ENCODE assay signal across 1 cellular context in the genomic region with DNA sequence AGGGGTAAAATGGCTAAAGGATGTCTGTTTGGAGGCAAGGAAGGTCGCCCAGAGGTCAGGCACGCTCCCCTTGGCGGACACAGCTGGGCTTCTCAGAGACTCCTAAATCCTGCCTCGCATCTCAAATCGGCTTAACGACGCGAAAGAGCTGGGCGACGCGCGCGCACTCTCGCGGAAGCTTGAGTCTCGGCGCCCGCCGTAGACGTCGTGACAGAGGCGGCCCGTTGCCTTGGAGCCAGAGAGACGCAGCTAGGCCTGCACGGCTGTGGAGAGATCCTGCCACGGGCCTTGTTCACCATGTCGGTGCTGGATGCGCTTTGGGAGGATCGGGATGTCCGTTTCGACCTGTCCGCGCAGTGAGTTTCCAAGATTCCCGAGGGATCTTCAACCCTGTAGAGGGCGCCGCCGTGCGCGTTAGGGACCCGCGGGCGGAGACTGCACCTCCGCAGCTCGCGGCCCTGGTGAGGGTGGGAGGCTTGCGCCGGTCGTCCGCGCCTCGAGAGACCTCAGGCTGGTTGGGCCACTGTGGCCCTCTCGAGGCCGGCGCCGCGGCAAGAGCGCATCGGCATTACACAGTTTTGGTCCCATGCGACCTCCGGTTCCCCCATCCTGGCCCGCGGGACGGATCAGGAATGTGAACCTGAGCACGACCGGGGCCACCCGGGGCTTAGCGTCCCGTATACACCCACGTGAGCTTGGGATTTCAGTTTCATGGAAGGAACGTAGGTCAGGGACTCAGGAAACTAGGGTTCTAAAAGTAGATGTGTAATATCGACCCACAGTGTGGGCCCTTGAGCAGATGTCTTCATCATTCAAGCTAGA.
TF ChIP-seq lines count a peak whose summit lies in the region.

A gene (plus strand): TSS at position 238 of the 822 bp plus-strand sequence. CDS start 60 bp downstream, at position 298.

TF ChIP-seq in HepG2, 621 proteins besides CTCF, POLR2A, EP300 and RAD21 (continued from another document and continues in another):
- TF ChIP-seq, protein P1, sequence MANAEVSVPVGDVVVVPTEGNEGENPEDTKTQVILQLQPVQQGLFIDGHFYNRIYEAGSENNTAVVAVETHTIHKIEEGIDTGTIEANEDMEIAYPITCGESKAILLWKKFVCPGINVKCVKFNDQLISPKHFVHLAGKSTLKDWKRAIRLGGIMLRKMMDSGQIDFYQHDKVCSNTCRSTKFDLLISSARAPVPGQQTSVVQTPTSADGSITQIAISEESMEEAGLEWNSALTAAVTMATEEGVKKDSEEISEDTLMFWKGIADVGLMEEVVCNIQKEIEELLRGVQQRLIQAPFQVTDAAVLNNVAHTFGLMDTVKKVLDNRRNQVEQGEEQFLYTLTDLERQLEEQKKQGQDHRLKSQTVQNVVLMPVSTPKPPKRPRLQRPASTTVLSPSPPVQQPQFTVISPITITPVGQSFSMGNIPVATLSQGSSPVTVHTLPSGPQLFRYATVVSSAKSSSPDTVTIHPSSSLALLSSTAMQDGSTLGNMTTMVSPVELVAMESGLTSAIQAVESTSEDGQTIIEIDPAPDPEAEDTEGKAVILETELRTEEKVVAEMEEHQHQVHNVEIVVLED (CRISPR knock-in tag; IDR thresholded peaks at IDR 0.05; ENCODE audit: borderline replicate concordance) = peak; percentile 82; the same call in 1 of the 2 replicates
- TF ChIP-seq, protein P2, sequence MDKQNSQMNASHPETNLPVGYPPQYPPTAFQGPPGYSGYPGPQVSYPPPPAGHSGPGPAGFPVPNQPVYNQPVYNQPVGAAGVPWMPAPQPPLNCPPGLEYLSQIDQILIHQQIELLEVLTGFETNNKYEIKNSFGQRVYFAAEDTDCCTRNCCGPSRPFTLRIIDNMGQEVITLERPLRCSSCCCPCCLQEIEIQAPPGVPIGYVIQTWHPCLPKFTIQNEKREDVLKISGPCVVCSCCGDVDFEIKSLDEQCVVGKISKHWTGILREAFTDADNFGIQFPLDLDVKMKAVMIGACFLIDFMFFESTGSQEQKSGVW (CRISPR knock-in tag; IDR thresholded peaks at IDR 0.05; ENCODE audit: borderline replicate concordance) = no peak
- TF ChIP-seq SIX4 (CRISPR knock-in tag; IDR thresholded peaks at IDR 0.05) = no peak; the same call in 1 of the 2 replicates
- TF ChIP-seq, protein P3, sequence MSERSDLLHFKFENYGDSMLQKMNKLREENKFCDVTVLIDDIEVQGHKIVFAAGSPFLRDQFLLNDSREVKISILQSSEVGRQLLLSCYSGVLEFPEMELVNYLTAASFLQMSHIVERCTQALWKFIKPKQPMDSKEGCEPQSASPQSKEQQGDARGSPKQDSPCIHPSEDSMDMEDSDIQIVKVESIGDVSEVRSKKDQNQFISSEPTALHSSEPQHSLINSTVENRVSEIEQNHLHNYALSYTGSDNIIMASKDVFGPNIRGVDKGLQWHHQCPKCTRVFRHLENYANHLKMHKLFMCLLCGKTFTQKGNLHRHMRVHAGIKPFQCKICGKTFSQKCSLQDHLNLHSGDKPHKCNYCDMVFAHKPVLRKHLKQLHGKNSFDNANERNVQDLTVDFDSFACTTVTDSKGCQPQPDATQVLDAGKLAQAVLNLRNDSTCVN (CRISPR knock-in tag; IDR thresholded peaks at IDR 0.05; ENCODE audit: borderline replicate concordance) = peak; percentile 82; the same call in 1 of the 2 replicates
- TF ChIP-seq GABPB1 (CRISPR knock-in tag; IDR thresholded peaks at IDR 0.05) = peak; percentile 84
- TF ChIP-seq NR2F6 (IDR thresholded peaks at IDR 0.05) = no peak
- peak; percentile 51 for TF ChIP-seq NR2F6 (CRISPR knock-in tag; IDR thresholded peaks at IDR 0.05)
- no peak for TF ChIP-seq MAFF (IDR thresholded peaks at IDR 0.05; ENCODE audit: low read depth, low read length)
- TF ChIP-seq HDAC6 (IDR thresholded peaks at IDR 0.05; ENCODE audit: low read depth, low read length) = no peak
- peak; percentile 51; the same call in 1 of the 2 replicates for TF ChIP-seq ELF4 (CRISPR knock-in tag; IDR thresholded peaks at IDR 0.05; ENCODE audit: borderline replicate concordance)
- TF ChIP-seq, protein P4, sequence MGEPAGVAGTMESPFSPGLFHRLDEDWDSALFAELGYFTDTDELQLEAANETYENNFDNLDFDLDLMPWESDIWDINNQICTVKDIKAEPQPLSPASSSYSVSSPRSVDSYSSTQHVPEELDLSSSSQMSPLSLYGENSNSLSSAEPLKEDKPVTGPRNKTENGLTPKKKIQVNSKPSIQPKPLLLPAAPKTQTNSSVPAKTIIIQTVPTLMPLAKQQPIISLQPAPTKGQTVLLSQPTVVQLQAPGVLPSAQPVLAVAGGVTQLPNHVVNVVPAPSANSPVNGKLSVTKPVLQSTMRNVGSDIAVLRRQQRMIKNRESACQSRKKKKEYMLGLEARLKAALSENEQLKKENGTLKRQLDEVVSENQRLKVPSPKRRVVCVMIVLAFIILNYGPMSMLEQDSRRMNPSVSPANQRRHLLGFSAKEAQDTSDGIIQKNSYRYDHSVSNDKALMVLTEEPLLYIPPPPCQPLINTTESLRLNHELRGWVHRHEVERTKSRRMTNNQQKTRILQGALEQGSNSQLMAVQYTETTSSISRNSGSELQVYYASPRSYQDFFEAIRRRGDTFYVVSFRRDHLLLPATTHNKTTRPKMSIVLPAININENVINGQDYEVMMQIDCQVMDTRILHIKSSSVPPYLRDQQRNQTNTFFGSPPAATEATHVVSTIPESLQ (CRISPR knock-in tag; conservative IDR thresholded peaks at IDR 0.05) = 0 out of 2 replicates have a peak, but pooled peaks have one; percentile 31
- TF ChIP-seq NFKB2 (CRISPR knock-in tag; IDR thresholded peaks at IDR 0.05; ENCODE audit: borderline replicate concordance) = peak; percentile 98; the same call in 1 of the 2 replicates
- no peak for TF ChIP-seq CCAR2 (optimal IDR thresholded peaks at IDR 0.05; ENCODE audit: low read depth, low read length)
- 0 out of 2 replicates have a peak, but pooled peaks have one; percentile 77 for TF ChIP-seq KLF9 (CRISPR knock-in tag; IDR thresholded peaks at IDR 0.05; ENCODE audit: low read depth)
- TF ChIP-seq ZNF337 (CRISPR knock-in tag; IDR thresholded peaks at IDR 0.05; ENCODE audit: borderline replicate concordance, low read depth) = 0 out of 2 replicates have a peak, but pooled peaks have one; percentile 52
- TF ChIP-seq ZNF570 (CRISPR knock-in tag; IDR thresholded peaks at IDR 0.05; ENCODE audit: borderline replicate concordance) = no peak
- TF ChIP-seq, protein P5, sequence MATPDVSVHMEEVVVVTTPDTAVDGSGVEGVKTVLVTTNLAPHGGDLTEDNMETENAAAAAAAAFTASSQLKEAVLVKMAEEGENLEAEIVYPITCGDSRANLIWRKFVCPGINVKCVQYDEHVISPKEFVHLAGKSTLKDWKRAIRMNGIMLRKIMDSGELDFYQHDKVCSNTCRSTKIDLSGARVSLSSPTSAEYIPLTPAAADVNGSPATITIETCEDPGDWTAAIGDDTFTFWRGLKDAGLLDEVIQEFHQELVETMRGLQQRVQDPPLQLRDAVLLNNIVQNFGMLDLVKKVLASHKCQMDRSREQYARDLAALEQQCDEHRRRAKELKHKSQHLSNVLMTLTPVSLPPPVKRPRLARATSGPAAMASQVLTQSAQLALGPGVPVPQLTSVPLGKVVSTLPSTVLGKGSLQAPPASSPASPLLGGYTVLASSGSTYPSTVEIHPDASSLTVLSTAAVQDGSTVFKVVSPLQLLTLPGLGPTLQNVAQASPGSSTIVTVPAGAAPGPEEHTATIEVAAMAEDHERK (CRISPR knock-in tag; IDR thresholded peaks at IDR 0.05; ENCODE audit: low read depth) = no peak; the same call in 1 of the 2 replicates
- TF ChIP-seq PITX1 (CRISPR knock-in tag; IDR thresholded peaks at IDR 0.05) = peak; percentile 89
- TF ChIP-seq ZNF121 (CRISPR knock-in tag; IDR thresholded peaks at IDR 0.05) = peak; percentile 37; the same call in 1 of the 2 replicates
- no peak for TF ChIP-seq NCOA5 (CRISPR knock-in tag; IDR thresholded peaks at IDR 0.05)
- peak; percentile 79; the same call in 1 of the 2 replicates for TF ChIP-seq NR1H2 (CRISPR knock-in tag; IDR thresholded peaks at IDR 0.05; ENCODE audit: borderline replicate concordance, low read depth)
- TF ChIP-seq, protein P6, sequence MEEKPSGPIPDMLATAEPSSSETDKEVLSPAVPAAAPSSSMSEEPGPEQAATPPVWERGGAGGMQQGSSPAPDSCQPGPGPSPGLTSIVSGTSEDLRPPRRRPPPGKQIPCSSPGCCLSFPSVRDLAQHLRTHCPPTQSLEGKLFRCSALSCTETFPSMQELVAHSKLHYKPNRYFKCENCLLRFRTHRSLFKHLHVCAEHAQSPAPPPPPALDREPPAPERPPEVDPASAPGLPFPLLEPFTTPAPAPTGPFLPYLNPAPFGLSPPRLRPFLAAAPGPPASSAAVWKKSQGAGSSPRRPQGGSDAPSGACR (CRISPR knock-in tag; IDR thresholded peaks at IDR 0.05) = peak; percentile 77; the same call in 1 of the 2 replicates
- TF ChIP-seq, protein P7, sequence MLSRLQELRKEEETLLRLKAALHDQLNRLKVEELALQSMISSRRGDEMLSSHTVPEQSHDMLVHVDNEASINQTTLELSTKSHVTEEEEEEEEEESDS (CRISPR knock-in tag; IDR thresholded peaks at IDR 0.05; ENCODE audit: borderline replicate concordance) = peak; percentile 82; the same call in 1 of the 2 replicates
- peak; percentile 72; the same call in 1 of the 2 replicates for TF ChIP-seq ZNF674 (CRISPR knock-in tag; IDR thresholded peaks at IDR 0.05; ENCODE audit: low read depth)
- TF ChIP-seq ZNF7 (CRISPR knock-in tag; IDR thresholded peaks at IDR 0.05) = peak; percentile 45; the same call in 1 of the 2 replicates
- TF ChIP-seq, protein P8, sequence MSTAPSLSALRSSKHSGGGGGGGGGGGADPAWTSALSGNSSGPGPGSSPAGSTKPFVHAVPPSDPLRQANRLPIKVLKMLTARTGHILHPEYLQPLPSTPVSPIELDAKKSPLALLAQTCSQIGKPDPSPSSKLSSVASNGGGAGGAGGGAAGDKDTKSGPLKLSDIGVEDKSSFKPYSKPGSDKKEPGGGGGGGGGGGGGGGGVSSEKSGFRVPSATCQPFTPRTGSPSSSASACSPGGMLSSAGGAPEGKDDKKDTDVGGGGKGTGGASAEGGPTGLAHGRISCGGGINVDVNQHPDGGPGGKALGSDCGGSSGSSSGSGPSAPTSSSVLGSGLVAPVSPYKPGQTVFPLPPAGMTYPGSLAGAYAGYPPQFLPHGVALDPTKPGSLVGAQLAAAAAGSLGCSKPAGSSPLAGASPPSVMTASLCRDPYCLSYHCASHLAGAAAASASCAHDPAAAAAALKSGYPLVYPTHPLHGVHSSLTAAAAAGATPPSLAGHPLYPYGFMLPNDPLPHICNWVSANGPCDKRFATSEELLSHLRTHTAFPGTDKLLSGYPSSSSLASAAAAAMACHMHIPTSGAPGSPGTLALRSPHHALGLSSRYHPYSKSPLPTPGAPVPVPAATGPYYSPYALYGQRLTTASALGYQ (CRISPR knock-in tag; IDR thresholded peaks at IDR 0.05) = peak; percentile 47; the same call in 1 of the 2 replicates
- TF ChIP-seq HHEX (CRISPR knock-in tag; IDR thresholded peaks at IDR 0.05) = no peak
- peak; percentile 97 for TF ChIP-seq ARID2 (CRISPR knock-in tag; IDR thresholded peaks at IDR 0.05; ENCODE audit: borderline replicate concordance)
- peak; percentile 60 for TF ChIP-seq KDM4B (CRISPR knock-in tag; IDR thresholded peaks at IDR 0.05)
- no peak for TF ChIP-seq PLRG1 (conservative IDR thresholded peaks at IDR 0.05)
- TF ChIP-seq IRX3 (CRISPR knock-in tag; IDR thresholded peaks at IDR 0.05; ENCODE audit: borderline replicate concordance, low read depth) = peak; percentile 91; the same call in 1 of the 2 replicates
- TF ChIP-seq ZNF772 (CRISPR knock-in tag; IDR thresholded peaks at IDR 0.05) = peak; percentile 90
- TF ChIP-seq, protein P9, sequence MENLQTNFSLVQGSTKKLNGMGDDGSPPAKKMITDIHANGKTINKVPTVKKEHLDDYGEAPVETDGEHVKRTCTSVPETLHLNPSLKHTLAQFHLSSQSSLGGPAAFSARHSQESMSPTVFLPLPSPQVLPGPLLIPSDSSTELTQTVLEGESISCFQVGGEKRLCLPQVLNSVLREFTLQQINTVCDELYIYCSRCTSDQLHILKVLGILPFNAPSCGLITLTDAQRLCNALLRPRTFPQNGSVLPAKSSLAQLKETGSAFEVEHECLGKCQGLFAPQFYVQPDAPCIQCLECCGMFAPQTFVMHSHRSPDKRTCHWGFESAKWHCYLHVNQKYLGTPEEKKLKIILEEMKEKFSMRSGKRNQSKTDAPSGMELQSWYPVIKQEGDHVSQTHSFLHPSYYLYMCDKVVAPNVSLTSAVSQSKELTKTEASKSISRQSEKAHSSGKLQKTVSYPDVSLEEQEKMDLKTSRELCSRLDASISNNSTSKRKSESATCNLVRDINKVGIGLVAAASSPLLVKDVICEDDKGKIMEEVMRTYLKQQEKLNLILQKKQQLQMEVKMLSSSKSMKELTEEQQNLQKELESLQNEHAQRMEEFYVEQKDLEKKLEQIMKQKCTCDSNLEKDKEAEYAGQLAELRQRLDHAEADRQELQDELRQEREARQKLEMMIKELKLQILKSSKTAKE (CRISPR knock-in tag; IDR thresholded peaks at IDR 0.05; ENCODE audit: borderline replicate concordance) = 0 out of 2 replicates have a peak, but pooled peaks have one; percentile 16
- no peak for TF ChIP-seq NCOR1 (IDR thresholded peaks at IDR 0.05; ENCODE audit: borderline replicate concordance, low read length)
- no peak; the same call in 1 of the 2 replicates for TF ChIP-seq MAZ (IDR thresholded peaks at IDR 0.05; ENCODE audit: borderline replicate concordance, low read depth, low read length)
- peak; percentile 88 for TF ChIP-seq MAZ (CRISPR knock-in tag; IDR thresholded peaks at IDR 0.05; ENCODE audit: low read depth)
- TF ChIP-seq, protein P10, sequence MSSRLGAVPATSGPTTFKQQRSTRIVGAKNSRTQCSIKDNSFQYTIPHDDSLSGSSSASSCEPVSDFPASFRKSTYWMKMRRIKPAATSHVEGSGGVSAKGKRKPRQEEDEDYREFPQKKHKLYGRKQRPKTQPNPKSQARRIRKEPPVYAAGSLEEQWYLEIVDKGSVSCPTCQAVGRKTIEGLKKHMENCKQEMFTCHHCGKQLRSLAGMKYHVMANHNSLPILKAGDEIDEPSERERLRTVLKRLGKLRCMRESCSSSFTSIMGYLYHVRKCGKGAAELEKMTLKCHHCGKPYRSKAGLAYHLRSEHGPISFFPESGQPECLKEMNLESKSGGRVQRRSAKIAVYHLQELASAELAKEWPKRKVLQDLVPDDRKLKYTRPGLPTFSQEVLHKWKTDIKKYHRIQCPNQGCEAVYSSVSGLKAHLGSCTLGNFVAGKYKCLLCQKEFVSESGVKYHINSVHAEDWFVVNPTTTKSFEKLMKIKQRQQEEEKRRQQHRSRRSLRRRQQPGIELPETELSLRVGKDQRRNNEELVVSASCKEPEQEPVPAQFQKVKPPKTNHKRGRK (CRISPR knock-in tag; IDR thresholded peaks at IDR 0.05) = peak; percentile 76; the same call in 1 of the 2 replicates
- TF ChIP-seq REPIN1 (CRISPR knock-in tag; IDR thresholded peaks at IDR 0.05; ENCODE audit: borderline replicate concordance, low read depth) = peak; percentile 52; the same call in 1 of the 2 replicates
- TF ChIP-seq AHR (CRISPR knock-in tag; IDR thresholded peaks at IDR 0.05) = no peak; the same call in 1 of the 2 replicates
- peak; percentile 83 for TF ChIP-seq GATAD1 (CRISPR knock-in tag; IDR thresholded peaks at IDR 0.05)
- peak; percentile 80; the same call in 1 of the 2 replicates for TF ChIP-seq SMYD3 (CRISPR knock-in tag; IDR thresholded peaks at IDR 0.05)
